ENCODE assay signal across 38 cellular contexts in the genomic region with DNA sequence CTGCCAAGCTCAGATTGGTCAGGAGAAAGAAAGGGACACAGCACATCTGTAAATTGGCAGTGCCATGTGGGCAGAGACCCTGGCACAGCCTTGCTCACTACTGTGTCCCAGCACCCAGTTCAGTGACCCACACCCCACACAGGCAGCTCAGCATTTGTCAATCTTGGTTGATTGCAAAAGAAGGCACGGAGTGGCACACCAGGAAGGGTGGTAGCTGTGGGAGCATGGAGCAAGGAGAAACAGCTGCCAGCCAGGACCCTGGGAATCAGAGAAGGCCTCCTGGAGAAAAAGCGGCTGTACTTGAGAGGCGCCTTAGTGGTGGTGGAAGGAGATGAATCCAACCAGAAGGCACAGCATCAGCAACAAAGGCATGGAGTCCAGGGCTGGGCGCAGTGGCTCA.
"Had no signal": no experiment of that assay in that cellular context is flagged by ENCODE, and none has a peak within 500 bp of the region (broad histone marks: within the 10 kb centered on the region; RNA-seq: fewer than 3 reads in every experiment).

No MANE protein-coding gene starts in this region.

- H3K36me3 Mint-ChIP-seq: activated CD8-positive, alpha-beta memory T cell treated with anti-CD3 and anti-CD28 coated beads, Interleukin-2, amount 10 ng/mL, durations not matched to agents 7 days and 5 days; activated naive CD4-positive, alpha-beta T cell treated with anti-CD3 and anti-CD28 coated beads, Interleukin-2, amount 50 U/mL, for 24 hours; activated naive CD8-positive, alpha-beta T cell treated with anti-CD3 and anti-CD28 coated beads, Interleukin-2, amount 10 ng/mL, durations not matched to agents 7 days and 5 days had no signal

- H3K27ac Mint-ChIP-seq: activated CD4-positive, alpha-beta memory T cell treated with anti-CD3 and anti-CD28 coated beads, Interleukin-2, amount 10 ng/mL, durations not matched to agents 7 days and 5 days; activated CD4-positive, alpha-beta T cell treated with anti-CD3 and anti-CD28 coated beads for 36 hours; activated CD4-positive, alpha-beta T cell treated with anti-CD3 and anti-CD28 coated beads, Interleukin-2, amount 10 ng/mL, durations not matched to agents 7 days and 5 days; activated CD8-positive, alpha-beta memory T cell treated with anti-CD3 and anti-CD28 coated beads, Interleukin-2, amount 10 ng/mL, durations not matched to agents 7 days and 5 days; activated CD8-positive, alpha-beta T cell treated with anti-CD3 and anti-CD28 coated beads, Interleukin-2, amount 10 ng/mL, durations not matched to agents 7 days and 5 days; activated naive CD4-positive, alpha-beta T cell treated with anti-CD3 and anti-CD28 coated beads, Interleukin-2, amount 10 ng/mL, durations not matched to agents 7 days and 5 days; activated naive CD4-positive, alpha-beta T cell treated with anti-CD3 and anti-CD28 coated beads, Interleukin-2, amount 50 U/mL, for 24 hours; activated naive CD8-positive, alpha-beta T cell; activated naive CD8-positive, alpha-beta T cell treated with anti-CD3 and anti-CD28 coated beads, Interleukin-2, amount 10 ng/mL, durations not matched to agents 7 days and 5 days; activated naive CD8-positive, alpha-beta T cell treated with anti-CD3 and anti-CD28 coated beads, Interleukin-2, amount 50 U/mL, for 24 hours; activated T-cell treated with anti-CD3 and anti-CD28 coated beads, Interleukin-2, amount 50 U/mL, for 24 hours; activated T-helper 2 cell treated with anti-CD3 and anti-CD28 coated beads, Interferon-gamma antibody, Interleukin-2, Interleukin-4, amounts not matched to agents 10 μg/mL and 5 μg/mL and 100 μg/mL, durations not matched to agents 14 hours and 24 hours and 36 hours; brain; T-cell; T-helper 2 cell treated with Interferon-gamma antibody and Interleukin-4, amounts not matched to agents 5 μg/mL and 100 μg/mL, for 36 hours had no signal

- H3K4me3 ChIP-seq: ascending aorta, cardiac muscle cell had no signal

- H3K27me3 Mint-ChIP-seq: activated CD4-positive, alpha-beta memory T cell treated with anti-CD3 and anti-CD28 coated beads, Interleukin-2, amount 10 ng/mL, durations not matched to agents 7 days and 5 days; activated CD4-positive, alpha-beta T cell treated with anti-CD3 and anti-CD28 coated beads for 36 hours; activated CD4-positive, alpha-beta T cell treated with anti-CD3 and anti-CD28 coated beads, Interleukin-2, amount 10 ng/mL, durations not matched to agents 7 days and 5 days; activated CD8-positive, alpha-beta memory T cell treated with anti-CD3 and anti-CD28 coated beads, Interleukin-2, amount 10 ng/mL, durations not matched to agents 7 days and 5 days; activated naive CD4-positive, alpha-beta T cell treated with anti-CD3 and anti-CD28 coated beads, Interleukin-2, amount 10 ng/mL, durations not matched to agents 7 days and 5 days; activated naive CD4-positive, alpha-beta T cell treated with anti-CD3 and anti-CD28 coated beads, Interleukin-2, amount 50 U/mL, for 24 hours; activated naive CD8-positive, alpha-beta T cell; activated naive CD8-positive, alpha-beta T cell treated with anti-CD3 and anti-CD28 coated beads, Interleukin-2, amount 10 ng/mL, durations not matched to agents 7 days and 5 days; activated naive CD8-positive, alpha-beta T cell treated with anti-CD3 and anti-CD28 coated beads, Interleukin-2, amount 50 U/mL, for 24 hours; activated T-cell treated with anti-CD3 and anti-CD28 coated beads, Interleukin-2, amount 50 U/mL, for 24 hours; central memory CD8-positive, alpha-beta T cell; T-cell had no signal

- H3K27ac ChIP-seq: ascending aorta, cardiac muscle cell, VCaP had no signal

- H3K9me3 Mint-ChIP-seq: activated CD4-positive, alpha-beta memory T cell treated with anti-CD3 and anti-CD28 coated beads, Interleukin-2, amount 10 ng/mL, durations not matched to agents 7 days and 5 days; activated CD4-positive, alpha-beta T cell treated with anti-CD3 and anti-CD28 coated beads, Interleukin-2, amount 10 ng/mL, durations not matched to agents 7 days and 5 days; activated naive CD4-positive, alpha-beta T cell treated with anti-CD3 and anti-CD28 coated beads, Interleukin-2, amount 10 ng/mL, durations not matched to agents 7 days and 5 days; activated naive CD4-positive, alpha-beta T cell treated with anti-CD3 and anti-CD28 coated beads, Interleukin-2, amount 50 U/mL, for 24 hours; activated naive CD8-positive, alpha-beta T cell treated with anti-CD3 and anti-CD28 coated beads, Interleukin-2, amount 10 ng/mL, durations not matched to agents 7 days and 5 days; activated naive CD8-positive, alpha-beta T cell treated with anti-CD3 and anti-CD28 coated beads, Interleukin-2, amount 50 U/mL, for 24 hours; activated T-cell treated with anti-CD3 and anti-CD28 coated beads, Interleukin-2, amount 50 U/mL, for 24 hours; activated T-helper 2 cell treated with anti-CD3 and anti-CD28 coated beads, Interferon-gamma antibody, Interleukin-2, Interleukin-4, amounts not matched to agents 10 μg/mL and 5 μg/mL and 100 μg/mL, durations not matched to agents 14 hours and 24 hours and 36 hours; brain; central memory CD8-positive, alpha-beta T cell; T-cell; T-helper 2 cell treated with Interferon-gamma antibody and Interleukin-4, amounts not matched to agents 5 μg/mL and 100 μg/mL, for 36 hours had no signal

- H3K27me3 ChIP-seq: ascending aorta, cardiac muscle cell had no signal

- DNase-seq: activated CD4-positive, alpha-beta memory T cell treated with anti-CD3 and anti-CD28 coated beads, Interleukin-2, amount 10 ng/mL, durations not matched to agents 7 days and 5 days; activated CD4-positive, alpha-beta T cell treated with anti-CD3 and anti-CD28 coated beads for 1 hour; activated CD4-positive, alpha-beta T cell treated with anti-CD3 and anti-CD28 coated beads for 36 hours; activated CD4-positive, alpha-beta T cell treated with anti-CD3 and anti-CD28 coated beads for 48 hours; activated CD4-positive, alpha-beta T cell treated with anti-CD3 and anti-CD28 coated beads, Interleukin-2, amount 10 ng/mL, durations not matched to agents 7 days and 5 days; activated CD4-positive, alpha-beta T cell treated with anti-CD3 and anti-CD28 coated beads, Interleukin-2, amount 50 U/mL, for 48 hours; activated CD4-positive, CD25-positive, alpha-beta regulatory T cell; activated CD8-positive, alpha-beta memory T cell treated with anti-CD3 and anti-CD28 coated beads for 24 hours; activated CD8-positive, alpha-beta memory T cell treated with anti-CD3 and anti-CD28 coated beads, Interleukin-2, amount 10 ng/mL, durations not matched to agents 7 days and 5 days; activated CD8-positive, alpha-beta memory T cell treated with anti-CD3 and anti-CD28 coated beads, Interleukin-2, amount 50 U/mL, for 48 hours; activated CD8-positive, alpha-beta T cell treated with anti-CD3 and anti-CD28 coated beads, Interleukin-2, amount 10 ng/mL, durations not matched to agents 7 days and 5 days; activated effector memory CD4-positive, alpha-beta T cell treated with Interleukin-2 at 50 U/mL for 16 hours; activated gamma-delta T cell; activated naive CD4-positive, alpha-beta T cell treated with anti-CD3 and anti-CD28 coated beads, Interleukin-2, amount 10 ng/mL, durations not matched to agents 7 days and 5 days; activated naive CD4-positive, alpha-beta T cell treated with Interleukin-2 at 50 U/mL for 16 hours; activated naive CD8-positive, alpha-beta T cell treated with anti-CD3 and anti-CD28 coated beads, Interleukin-2, amount 10 ng/mL, durations not matched to agents 7 days and 5 days; activated naive CD8-positive, alpha-beta T cell treated with anti-CD3 and anti-CD28 coated beads, Interleukin-2, amount 50 U/mL, for 24 hours; activated T-cell treated with anti-CD3 and anti-CD28 coated beads, Interleukin-2, amount 50 U/mL, for 24 hours; activated T-cell treated with anti-CD3 and anti-CD28 coated beads, Interleukin-2, amount 50 U/mL, for 48 hours; amygdala; anterior cingulate cortex; caudate nucleus; cerebellar nuclear complex; T-cell; T-helper 2 cell; T-helper 9 cell had no signal

- H3K4me3 Mint-ChIP-seq: activated CD4-positive, alpha-beta memory T cell treated with anti-CD3 and anti-CD28 coated beads, Interleukin-2, amount 10 ng/mL, durations not matched to agents 7 days and 5 days; activated CD4-positive, alpha-beta T cell treated with anti-CD3 and anti-CD28 coated beads for 36 hours; activated CD4-positive, alpha-beta T cell treated with anti-CD3 and anti-CD28 coated beads, Interleukin-2, amount 10 ng/mL, durations not matched to agents 7 days and 5 days; activated CD8-positive, alpha-beta memory T cell treated with anti-CD3 and anti-CD28 coated beads, Interleukin-2, amount 10 ng/mL, durations not matched to agents 7 days and 5 days; activated CD8-positive, alpha-beta T cell treated with anti-CD3 and anti-CD28 coated beads, Interleukin-2, amount 10 ng/mL, durations not matched to agents 7 days and 5 days; activated naive CD4-positive, alpha-beta T cell treated with anti-CD3 and anti-CD28 coated beads, Interleukin-2, amount 10 ng/mL, durations not matched to agents 7 days and 5 days; activated naive CD4-positive, alpha-beta T cell treated with anti-CD3 and anti-CD28 coated beads, Interleukin-2, amount 50 U/mL, for 24 hours; activated naive CD8-positive, alpha-beta T cell; activated naive CD8-positive, alpha-beta T cell treated with anti-CD3 and anti-CD28 coated beads, Interleukin-2, amount 10 ng/mL, durations not matched to agents 7 days and 5 days; activated naive CD8-positive, alpha-beta T cell treated with anti-CD3 and anti-CD28 coated beads, Interleukin-2, amount 50 U/mL, for 24 hours; activated T-cell treated with anti-CD3 and anti-CD28 coated beads, Interleukin-2, amount 50 U/mL, for 24 hours; central memory CD8-positive, alpha-beta T cell; T-cell; T-helper 2 cell treated with Interferon-gamma antibody and Interleukin-4, amounts not matched to agents 5 μg/mL and 100 μg/mL, for 36 hours had no signal

- FAIRE-seq: bronchial epithelial cell, TTC549 had no signal

- ATAC-seq: activated CD4-positive, alpha-beta T cell treated with anti-CD3 and anti-CD28 coated beads for 36 hours; activated CD4-positive, CD25-positive, alpha-beta regulatory T cell treated with anti-CD3 and anti-CD28 coated beads, Interleukin-2, amount 50 U/mL, for 24 hours; activated CD8-positive, alpha-beta memory T cell treated with anti-CD3 and anti-CD28 coated beads, Interleukin-2, amount 10 ng/mL, durations not matched to agents 7 days and 5 days; activated CD8-positive, alpha-beta T cell treated with anti-CD3 and anti-CD28 coated beads, Interleukin-2, amount 10 ng/mL, durations not matched to agents 7 days and 5 days; activated naive CD8-positive, alpha-beta T cell treated with anti-CD3 and anti-CD28 coated beads, Interleukin-2, amount 50 U/mL, for 24 hours; T-cell had no signal

- H3K9me3 ChIP-seq: ascending aorta had no signal
